Comparison of ENCODE assay signal across 11 cellular contexts in genomic region chr3:111326144-111326995, GRCh38.
DNase-seq lines count a peak whose midpoint lies in the region; ATAC-seq and TF ChIP-seq lines count a peak whose summit lies in the region.
"Had no signal": no experiment of that assay in that cellular context is flagged by ENCODE, and none has a peak within 500 bp of the region (broad histone marks: within the 10 kb centered on the region; RNA-seq: fewer than 3 reads in every experiment).

No MANE protein-coding gene starts in this region.

- H3K4me3 ChIP-seq in A673 (ENCODE audit: low read depth, low read length, poor library complexity, severe bottlenecking), result no peak overlapping the region

- CTCF ChIA-PET in A673 (lab: Charles Lee), result no interaction called here

- no peaks in the 10 kb centered on the region for H3K4me1 ChIP-seq in A673 (ENCODE audit: insufficient read depth, low read length, poor library complexity, severe bottlenecking)

- DNase-seq in A673 (ENCODE audit: low spot score) (peak; percentile 14), amniotic epithelial cell (ENCODE audit: low read depth) (peak; percentile 12), DMS153 (lab: John Stamatoyannopoulos, UW) (no peak), NAMALWA (ENCODE audit: low spot score) (no peak), D341Med (ENCODE audit: low spot score) (no peak)
- DNase-seq: NCI-H2081 treated with DMSO at 0.1 percent for 48 hours; Right ventricle myocardium superior; stimulated activated CD4-positive, alpha-beta T cell treated with anti-CD3 and anti-CD28 coated beads, Interleukin-2, amount 100 ng/mL, for 48 hours had no signal

- TF ChIP-seq CTCF in A673 (conservative IDR thresholded peaks at IDR 0.05; ENCODE audit: low read depth, low read length), result no peak

- intact Hi-C loops in A673 (cut with micrococcal nuclease; ENCODE audit: unreplicated experiment), result no loop called here

- no peaks in the 10 kb centered on the region for H3K9me3 ChIP-seq in A673 (ENCODE audit: low read depth, low read length, poor library complexity, severe bottlenecking)

- BruUV-seq in A673 (replicated peaks; lab: Mats Ljungman, UMichigan), result no TSS peak

- no peaks in the 10 kb centered on the region for H3K27me3 ChIP-seq in A673 (replicated peaks; ENCODE audit: insufficient read depth, low read depth, low read length, poor library complexity)

- ATAC-seq in GM18519 (IDR thresholded peaks at IDR 0.05; ENCODE audit: low FRiP score, unreplicated experiment) (peak; percentile 45), HG03139 (IDR thresholded peaks at IDR 0.05; ENCODE audit: unreplicated experiment) (peak; percentile 42), GM21576 (IDR thresholded peaks at IDR 0.05; ENCODE audit: unreplicated experiment) (no peak)

- POLR2A ChIA-PET in A673 (lab: Charles Lee; ENCODE audit: low non-redundant PET), result no interaction called here

- no peak overlapping the region for H3K27ac ChIP-seq in A673 (ENCODE audit: low read depth, low read length, poor library complexity, severe bottlenecking)

- no peaks in the 10 kb centered on the region for H3K36me3 ChIP-seq in A673 (ENCODE audit: insufficient read depth, low read length, poor library complexity, severe bottlenecking)

Comparison
In these comparisons a context has a peak if more than half of its experiments do, and no peak if none do; other contexts are left out.
1. DNase-seq: peak in A673 (single experiment) and amniotic epithelial cell (single experiment); none in DMS153 (single experiment), NAMALWA (single experiment) and D341Med (single experiment).